In the genomic region with DNA sequence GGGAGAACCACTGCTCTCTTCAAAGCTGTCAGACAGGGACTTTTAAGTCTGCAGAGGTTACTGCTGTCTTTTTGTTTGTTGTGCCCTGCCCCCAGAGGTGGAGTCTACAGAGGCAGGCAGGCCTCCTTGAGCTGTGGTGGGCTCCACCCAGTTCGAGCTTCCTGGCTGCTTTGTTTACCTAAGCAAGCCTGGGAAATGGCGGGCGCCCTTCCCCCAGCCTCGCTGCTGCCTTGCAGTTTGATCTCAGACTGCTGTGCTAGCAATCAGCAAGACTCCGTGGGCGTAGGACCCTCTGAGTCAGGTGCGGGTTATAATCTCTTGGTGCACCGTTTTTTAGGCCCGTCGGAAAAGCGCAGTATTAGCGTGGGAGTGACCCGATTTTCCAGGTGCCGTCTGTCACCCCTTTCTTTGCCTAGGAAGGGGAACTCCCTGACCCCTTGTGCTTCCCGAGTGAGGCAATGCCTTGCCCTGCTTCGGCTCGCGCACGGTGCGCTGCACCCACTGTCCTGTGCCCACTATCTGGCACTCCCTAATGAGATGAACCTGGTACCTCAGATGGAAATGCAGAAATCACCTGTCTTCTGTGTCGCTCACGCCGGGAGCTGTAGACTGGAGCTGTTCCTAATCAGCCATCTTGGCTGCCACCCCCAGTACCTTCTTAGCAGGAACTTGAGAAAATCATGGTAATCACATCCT, we compare ENCODE assay signal across 1 cellular context.
TF ChIP-seq lines count a peak whose summit lies in the region.
"Not testable (repeated sequence)": the region's sequence is repeated elsewhere in the genome, so short reads cannot be mapped to it uniquely, and the experiment has no call there.

No MANE protein-coding gene starts in this region.

TF ChIP-seq in HepG2, 621 proteins besides CTCF, POLR2A, EP300 and RAD21 (continued from another document and continues in another):
- not testable (repeated sequence) for TF ChIP-seq SOX13, SOX6 (IDR thresholded peaks at IDR 0.05)
- TF ChIP-seq SOX13 (CRISPR knock-in tag; conservative IDR thresholded peaks at IDR 0.05 in 1 of 2, IDR thresholded peaks at IDR 0.05 in 1 of 2), result peak in 1 of 2 experiments; percentile 38; a peak in 1 of 4 replicates
- TF ChIP-seq, protein P1, sequence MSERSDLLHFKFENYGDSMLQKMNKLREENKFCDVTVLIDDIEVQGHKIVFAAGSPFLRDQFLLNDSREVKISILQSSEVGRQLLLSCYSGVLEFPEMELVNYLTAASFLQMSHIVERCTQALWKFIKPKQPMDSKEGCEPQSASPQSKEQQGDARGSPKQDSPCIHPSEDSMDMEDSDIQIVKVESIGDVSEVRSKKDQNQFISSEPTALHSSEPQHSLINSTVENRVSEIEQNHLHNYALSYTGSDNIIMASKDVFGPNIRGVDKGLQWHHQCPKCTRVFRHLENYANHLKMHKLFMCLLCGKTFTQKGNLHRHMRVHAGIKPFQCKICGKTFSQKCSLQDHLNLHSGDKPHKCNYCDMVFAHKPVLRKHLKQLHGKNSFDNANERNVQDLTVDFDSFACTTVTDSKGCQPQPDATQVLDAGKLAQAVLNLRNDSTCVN (CRISPR knock-in tag; IDR thresholded peaks at IDR 0.05; ENCODE audit: borderline replicate concordance), result 0 out of 2 replicates have a peak, but pooled peaks have one; percentile 47
- TF ChIP-seq, protein P2, sequence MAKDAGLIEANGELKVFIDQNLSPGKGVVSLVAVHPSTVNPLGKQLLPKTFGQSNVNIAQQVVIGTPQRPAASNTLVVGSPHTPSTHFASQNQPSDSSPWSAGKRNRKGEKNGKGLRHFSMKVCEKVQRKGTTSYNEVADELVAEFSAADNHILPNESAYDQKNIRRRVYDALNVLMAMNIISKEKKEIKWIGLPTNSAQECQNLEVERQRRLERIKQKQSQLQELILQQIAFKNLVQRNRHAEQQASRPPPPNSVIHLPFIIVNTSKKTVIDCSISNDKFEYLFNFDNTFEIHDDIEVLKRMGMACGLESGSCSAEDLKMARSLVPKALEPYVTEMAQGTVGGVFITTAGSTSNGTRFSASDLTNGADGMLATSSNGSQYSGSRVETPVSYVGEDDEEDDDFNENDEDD (CRISPR knock-in tag; IDR thresholded peaks at IDR 0.05; ENCODE audit: borderline replicate concordance), result peak; percentile 67; the same call in 1 of the 2 replicates
- TF ChIP-seq NCOA2 (CRISPR knock-in tag; IDR thresholded peaks at IDR 0.05), result 0 out of 2 replicates have a peak, but pooled peaks have one; percentile 37
- peak; percentile 54; the same call in 1 of the 2 replicates for TF ChIP-seq BORCS8-MEF2B (CRISPR knock-in tag; IDR thresholded peaks at IDR 0.05)
- peak; percentile 39; the same call in 1 of the 2 replicates for TF ChIP-seq IRF2 (CRISPR knock-in tag; IDR thresholded peaks at IDR 0.05)
- peak; percentile 93 for TF ChIP-seq MTA1 (CRISPR knock-in tag; IDR thresholded peaks at IDR 0.05; ENCODE audit: borderline replicate concordance)
- TF ChIP-seq ZNF891 (CRISPR knock-in tag; IDR thresholded peaks at IDR 0.05), result 0 out of 2 replicates have a peak, but pooled peaks have one; percentile 75
- peak; percentile 44; the same call in 1 of the 2 replicates for TF ChIP-seq ZMYM3 (CRISPR knock-in tag; IDR thresholded peaks at IDR 0.05)
- peak; percentile 68 for TF ChIP-seq SP5 (CRISPR knock-in tag; IDR thresholded peaks at IDR 0.05; ENCODE audit: borderline replicate concordance, low read depth)
- TF ChIP-seq ZNF746 (CRISPR knock-in tag; IDR thresholded peaks at IDR 0.05), result 0 out of 2 replicates have a peak, but pooled peaks have one; percentile 47
- TF ChIP-seq MEIS1 (CRISPR knock-in tag; IDR thresholded peaks at IDR 0.05; ENCODE audit: borderline replicate concordance), result peak; percentile 66
- TF ChIP-seq, protein P3, sequence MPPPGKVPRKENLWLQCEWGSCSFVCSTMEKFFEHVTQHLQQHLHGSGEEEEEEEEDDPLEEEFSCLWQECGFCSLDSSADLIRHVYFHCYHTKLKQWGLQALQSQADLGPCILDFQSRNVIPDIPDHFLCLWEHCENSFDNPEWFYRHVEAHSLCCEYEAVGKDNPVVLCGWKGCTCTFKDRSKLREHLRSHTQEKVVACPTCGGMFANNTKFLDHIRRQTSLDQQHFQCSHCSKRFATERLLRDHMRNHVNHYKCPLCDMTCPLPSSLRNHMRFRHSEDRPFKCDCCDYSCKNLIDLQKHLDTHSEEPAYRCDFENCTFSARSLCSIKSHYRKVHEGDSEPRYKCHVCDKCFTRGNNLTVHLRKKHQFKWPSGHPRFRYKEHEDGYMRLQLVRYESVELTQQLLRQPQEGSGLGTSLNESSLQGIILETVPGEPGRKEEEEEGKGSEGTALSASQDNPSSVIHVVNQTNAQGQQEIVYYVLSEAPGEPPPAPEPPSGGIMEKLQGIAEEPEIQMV (CRISPR knock-in tag; IDR thresholded peaks at IDR 0.05; ENCODE audit: low read depth), result 0 out of 2 replicates have a peak, but pooled peaks have one; percentile 32
- TF ChIP-seq, protein P4, sequence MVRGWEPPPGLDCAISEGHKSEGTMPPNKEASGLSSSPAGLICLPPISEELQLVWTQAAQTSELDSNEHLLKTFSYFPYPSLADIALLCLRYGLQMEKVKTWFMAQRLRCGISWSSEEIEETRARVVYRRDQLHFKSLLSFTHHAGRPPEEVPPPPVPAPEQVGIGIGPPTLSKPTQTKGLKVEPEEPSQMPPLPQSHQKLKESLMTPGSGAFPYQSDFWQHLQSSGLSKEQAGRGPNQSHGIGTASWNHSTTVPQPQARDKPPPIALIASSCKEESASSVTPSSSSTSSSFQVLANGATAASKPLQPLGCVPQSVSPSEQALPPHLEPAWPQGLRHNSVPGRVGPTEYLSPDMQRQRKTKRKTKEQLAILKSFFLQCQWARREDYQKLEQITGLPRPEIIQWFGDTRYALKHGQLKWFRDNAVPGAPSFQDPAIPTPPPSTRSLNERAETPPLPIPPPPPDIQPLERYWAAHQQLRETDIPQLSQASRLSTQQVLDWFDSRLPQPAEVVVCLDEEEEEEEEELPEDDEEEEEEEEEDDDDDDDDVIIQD (CRISPR knock-in tag; IDR thresholded peaks at IDR 0.05; ENCODE audit: low read depth), result 0 out of 2 replicates have a peak, but pooled peaks have one; percentile 37
- peak; percentile 33; the same call in 1 of the 2 replicates for TF ChIP-seq CBX5 (CRISPR knock-in tag; IDR thresholded peaks at IDR 0.05; ENCODE audit: borderline replicate concordance)
- TF ChIP-seq TARDBP (CRISPR knock-in tag; IDR thresholded peaks at IDR 0.05), result 0 out of 2 replicates have a peak, but pooled peaks have one; percentile 42
- TF ChIP-seq, protein P5, sequence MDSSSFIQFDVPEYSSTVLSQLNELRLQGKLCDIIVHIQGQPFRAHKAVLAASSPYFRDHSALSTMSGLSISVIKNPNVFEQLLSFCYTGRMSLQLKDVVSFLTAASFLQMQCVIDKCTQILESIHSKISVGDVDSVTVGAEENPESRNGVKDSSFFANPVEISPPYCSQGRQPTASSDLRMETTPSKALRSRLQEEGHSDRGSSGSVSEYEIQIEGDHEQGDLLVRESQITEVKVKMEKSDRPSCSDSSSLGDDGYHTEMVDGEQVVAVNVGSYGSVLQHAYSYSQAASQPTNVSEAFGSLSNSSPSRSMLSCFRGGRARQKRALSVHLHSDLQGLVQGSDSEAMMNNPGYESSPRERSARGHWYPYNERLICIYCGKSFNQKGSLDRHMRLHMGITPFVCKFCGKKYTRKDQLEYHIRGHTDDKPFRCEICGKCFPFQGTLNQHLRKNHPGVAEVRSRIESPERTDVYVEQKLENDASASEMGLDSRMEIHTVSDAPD (CRISPR knock-in tag; IDR thresholded peaks at IDR 0.05), result 0 out of 2 replicates have a peak, but pooled peaks have one; percentile 34
- TF ChIP-seq, protein P6, sequence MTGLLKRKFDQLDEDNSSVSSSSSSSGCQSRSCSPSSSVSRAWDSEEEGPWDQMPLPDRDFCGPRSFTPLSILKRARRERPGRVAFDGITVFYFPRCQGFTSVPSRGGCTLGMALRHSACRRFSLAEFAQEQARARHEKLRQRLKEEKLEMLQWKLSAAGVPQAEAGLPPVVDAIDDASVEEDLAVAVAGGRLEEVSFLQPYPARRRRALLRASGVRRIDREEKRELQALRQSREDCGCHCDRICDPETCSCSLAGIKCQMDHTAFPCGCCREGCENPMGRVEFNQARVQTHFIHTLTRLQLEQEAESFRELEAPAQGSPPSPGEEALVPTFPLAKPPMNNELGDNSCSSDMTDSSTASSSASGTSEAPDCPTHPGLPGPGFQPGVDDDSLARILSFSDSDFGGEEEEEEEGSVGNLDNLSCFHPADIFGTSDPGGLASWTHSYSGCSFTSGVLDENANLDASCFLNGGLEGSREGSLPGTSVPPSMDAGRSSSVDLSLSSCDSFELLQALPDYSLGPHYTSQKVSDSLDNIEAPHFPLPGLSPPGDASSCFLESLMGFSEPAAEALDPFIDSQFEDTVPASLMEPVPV (CRISPR knock-in tag; IDR thresholded peaks at IDR 0.05), result 0 out of 2 replicates have a peak, but pooled peaks have one; percentile 28
- TF ChIP-seq, protein P7, sequence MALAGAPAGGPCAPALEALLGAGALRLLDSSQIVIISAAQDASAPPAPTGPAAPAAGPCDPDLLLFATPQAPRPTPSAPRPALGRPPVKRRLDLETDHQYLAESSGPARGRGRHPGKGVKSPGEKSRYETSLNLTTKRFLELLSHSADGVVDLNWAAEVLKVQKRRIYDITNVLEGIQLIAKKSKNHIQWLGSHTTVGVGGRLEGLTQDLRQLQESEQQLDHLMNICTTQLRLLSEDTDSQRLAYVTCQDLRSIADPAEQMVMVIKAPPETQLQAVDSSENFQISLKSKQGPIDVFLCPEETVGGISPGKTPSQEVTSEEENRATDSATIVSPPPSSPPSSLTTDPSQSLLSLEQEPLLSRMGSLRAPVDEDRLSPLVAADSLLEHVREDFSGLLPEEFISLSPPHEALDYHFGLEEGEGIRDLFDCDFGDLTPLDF (CRISPR knock-in tag; IDR thresholded peaks at IDR 0.05), result peak; percentile 71; the same call in 1 of the 2 replicates
- 0 out of 2 replicates have a peak, but pooled peaks have one; percentile 40 for TF ChIP-seq KLF6 (CRISPR knock-in tag; IDR thresholded peaks at IDR 0.05)
- 0 out of 2 replicates have a peak, but pooled peaks have one; percentile 48 for TF ChIP-seq ZNF431 (CRISPR knock-in tag; IDR thresholded peaks at IDR 0.05; ENCODE audit: borderline replicate concordance, low read depth)
- TF ChIP-seq, protein P8, sequence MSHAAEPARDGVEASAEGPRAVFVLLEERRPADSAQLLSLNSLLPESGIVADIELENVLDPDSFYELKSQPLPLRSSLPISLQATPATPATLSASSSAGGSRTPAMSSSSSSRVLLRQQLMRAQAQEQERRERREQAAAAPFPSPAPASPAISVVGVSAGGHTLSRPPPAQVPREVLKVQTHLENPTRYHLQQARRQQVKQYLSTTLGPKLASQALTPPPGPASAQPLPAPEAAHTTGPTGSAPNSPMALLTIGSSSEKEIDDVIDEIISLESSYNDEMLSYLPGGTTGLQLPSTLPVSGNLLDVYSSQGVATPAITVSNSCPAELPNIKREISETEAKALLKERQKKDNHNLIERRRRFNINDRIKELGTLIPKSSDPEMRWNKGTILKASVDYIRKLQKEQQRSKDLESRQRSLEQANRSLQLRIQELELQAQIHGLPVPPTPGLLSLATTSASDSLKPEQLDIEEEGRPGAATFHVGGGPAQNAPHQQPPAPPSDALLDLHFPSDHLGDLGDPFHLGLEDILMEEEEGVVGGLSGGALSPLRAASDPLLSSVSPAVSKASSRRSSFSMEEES (CRISPR knock-in tag; IDR thresholded peaks at IDR 0.05), result peak; percentile 36; the same call in 1 of the 2 replicates
- TF ChIP-seq ZNF143 (CRISPR knock-in tag; IDR thresholded peaks at IDR 0.05), result 0 out of 2 replicates have a peak, but pooled peaks have one; percentile 32
- 0 out of 2 replicates have a peak, but pooled peaks have one; percentile 77 for TF ChIP-seq BRD4 (CRISPR knock-in tag; IDR thresholded peaks at IDR 0.05)
- TF ChIP-seq, protein P9, sequence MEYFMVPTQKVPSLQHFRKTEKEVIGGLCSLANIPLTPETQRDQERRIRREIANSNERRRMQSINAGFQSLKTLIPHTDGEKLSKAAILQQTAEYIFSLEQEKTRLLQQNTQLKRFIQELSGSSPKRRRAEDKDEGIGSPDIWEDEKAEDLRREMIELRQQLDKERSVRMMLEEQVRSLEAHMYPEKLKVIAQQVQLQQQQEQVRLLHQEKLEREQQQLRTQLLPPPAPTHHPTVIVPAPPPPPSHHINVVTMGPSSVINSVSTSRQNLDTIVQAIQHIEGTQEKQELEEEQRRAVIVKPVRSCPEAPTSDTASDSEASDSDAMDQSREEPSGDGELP (IDR thresholded peaks at IDR 0.05; ENCODE audit: borderline replicate concordance, low read depth), result 0 out of 2 replicates have a peak, but pooled peaks have one; percentile 23
- TF ChIP-seq ZNF564 (CRISPR knock-in tag; IDR thresholded peaks at IDR 0.05), result peak; percentile 59; the same call in 1 of the 2 replicates
- TF ChIP-seq ARID2 (CRISPR knock-in tag; IDR thresholded peaks at IDR 0.05; ENCODE audit: borderline replicate concordance), result peak; percentile 66; the same call in 1 of the 2 replicates
- peak; percentile 85 for TF ChIP-seq SALL1 (CRISPR knock-in tag; IDR thresholded peaks at IDR 0.05)
- TF ChIP-seq DPF2 (CRISPR knock-in tag; IDR thresholded peaks at IDR 0.05; ENCODE audit: borderline replicate concordance, low read depth), result peak; percentile 35; the same call in 1 of the 2 replicates
- TF ChIP-seq ZNF598 (CRISPR knock-in tag; IDR thresholded peaks at IDR 0.05; ENCODE audit: borderline replicate concordance), result peak; percentile 35; the same call in 1 of the 2 replicates
- TF ChIP-seq SOX6 (CRISPR knock-in tag; IDR thresholded peaks at IDR 0.05), result peak; percentile 41; the same call in 1 of the 2 replicates
- peak; percentile 18; the same call in 1 of the 2 replicates for TF ChIP-seq HES4 (CRISPR knock-in tag; IDR thresholded peaks at IDR 0.05; ENCODE audit: borderline replicate concordance)
- TF ChIP-seq ARNT2 (CRISPR knock-in tag; IDR thresholded peaks at IDR 0.05; ENCODE audit: low read depth), result 0 out of 2 replicates have a peak, but pooled peaks have one; percentile 47
- 0 out of 2 replicates have a peak, but pooled peaks have one; percentile 30 for TF ChIP-seq FOXA1 (IDR thresholded peaks at IDR 0.05)
- peak; percentile 97 for TF ChIP-seq FOXA1 (CRISPR knock-in tag; IDR thresholded peaks at IDR 0.05)
- TF ChIP-seq, protein P10, sequence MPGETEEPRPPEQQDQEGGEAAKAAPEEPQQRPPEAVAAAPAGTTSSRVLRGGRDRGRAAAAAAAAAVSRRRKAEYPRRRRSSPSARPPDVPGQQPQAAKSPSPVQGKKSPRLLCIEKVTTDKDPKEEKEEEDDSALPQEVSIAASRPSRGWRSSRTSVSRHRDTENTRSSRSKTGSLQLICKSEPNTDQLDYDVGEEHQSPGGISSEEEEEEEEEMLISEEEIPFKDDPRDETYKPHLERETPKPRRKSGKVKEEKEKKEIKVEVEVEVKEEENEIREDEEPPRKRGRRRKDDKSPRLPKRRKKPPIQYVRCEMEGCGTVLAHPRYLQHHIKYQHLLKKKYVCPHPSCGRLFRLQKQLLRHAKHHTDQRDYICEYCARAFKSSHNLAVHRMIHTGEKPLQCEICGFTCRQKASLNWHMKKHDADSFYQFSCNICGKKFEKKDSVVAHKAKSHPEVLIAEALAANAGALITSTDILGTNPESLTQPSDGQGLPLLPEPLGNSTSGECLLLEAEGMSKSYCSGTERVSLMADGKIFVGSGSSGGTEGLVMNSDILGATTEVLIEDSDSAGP (CRISPR knock-in tag; IDR thresholded peaks at IDR 0.05; ENCODE audit: borderline replicate concordance), result peak; percentile 58; the same call in 1 of the 2 replicates
- TF ChIP-seq, protein P11, sequence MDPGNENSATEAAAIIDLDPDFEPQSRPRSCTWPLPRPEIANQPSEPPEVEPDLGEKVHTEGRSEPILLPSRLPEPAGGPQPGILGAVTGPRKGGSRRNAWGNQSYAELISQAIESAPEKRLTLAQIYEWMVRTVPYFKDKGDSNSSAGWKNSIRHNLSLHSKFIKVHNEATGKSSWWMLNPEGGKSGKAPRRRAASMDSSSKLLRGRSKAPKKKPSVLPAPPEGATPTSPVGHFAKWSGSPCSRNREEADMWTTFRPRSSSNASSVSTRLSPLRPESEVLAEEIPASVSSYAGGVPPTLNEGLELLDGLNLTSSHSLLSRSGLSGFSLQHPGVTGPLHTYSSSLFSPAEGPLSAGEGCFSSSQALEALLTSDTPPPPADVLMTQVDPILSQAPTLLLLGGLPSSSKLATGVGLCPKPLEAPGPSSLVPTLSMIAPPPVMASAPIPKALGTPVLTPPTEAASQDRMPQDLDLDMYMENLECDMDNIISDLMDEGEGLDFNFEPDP (CRISPR knock-in tag; conservative IDR thresholded peaks at IDR 0.05), result peak; percentile 96
